ENCODE assay signal across 10 cellular contexts in the genomic region with DNA sequence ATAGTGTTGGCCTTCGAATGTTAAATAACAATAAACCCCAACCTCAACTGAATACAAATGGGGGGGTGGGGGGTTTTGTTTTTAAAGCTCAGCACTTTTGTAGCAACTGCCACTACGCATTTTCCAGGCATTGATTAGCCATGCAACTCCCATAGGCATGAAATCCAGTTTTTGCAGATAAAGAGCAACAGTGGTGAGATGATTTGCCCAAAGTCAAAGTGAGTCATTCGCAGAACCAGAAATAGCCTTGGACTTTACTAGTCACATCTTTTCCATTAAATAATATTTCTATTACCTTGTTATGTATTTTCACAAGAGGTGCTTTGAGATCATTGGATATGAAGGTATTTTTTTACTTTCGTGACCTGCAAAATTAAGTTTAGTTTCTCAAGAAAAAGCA. TPM values are rescaled to one million over a fixed set of nuclear protein-coding genes. Genes with fewer than 3 reads are reported as not detected.
A peak's percentile ranks its signal among the peaks of the same experiment; 100 is the strongest.
DNase-seq lines count a peak whose midpoint lies in the region; ATAC-seq, FAIRE-seq and TF ChIP-seq lines count a peak whose summit lies in the region.
"Had no signal": no experiment of that assay in that cellular context is flagged by ENCODE, and none has a peak within 500 bp of the region (broad histone marks: within the 10 kb centered on the region; RNA-seq: fewer than 3 reads in every experiment).

No MANE protein-coding gene starts in this region.

- H3K4me3 ChIP-seq in A549, result peak overlapping the region; percentile 66
- 0 out of 2 replicates have a peak overlapping the region, but pooled peaks have one; percentile 81 for H3K4me3 ChIP-seq in GM23248
- H3K4me3 ChIP-seq in HepG2 (replicated peaks in 1 of 3; ENCODE audit: insufficient read depth in 1 of 3, low read depth in 2 of 3, low read length in 3 of 3), result no peak overlapping the region; a peak in 1 of 6 replicates

- no peak for TF ChIP-seq RAD21 in A549 (conservative IDR thresholded peaks at IDR 0.05 in 1 of 2, IDR thresholded peaks at IDR 0.05 in 1 of 2)
- no peak for TF ChIP-seq RAD21 in HepG2 (CRISPR knock-in tag; IDR thresholded peaks at IDR 0.05)

- CTCF ChIA-PET in A549 (lab: Yijun Ruan, JAX), result interaction anchor here (0.8 to 4.1 kb wide), 4 partner anchors 38 to 253 kb away, joined by 3 to 24 read pairs (median 4); no protein-coding TSS in a partner anchor
- CTCF ChIA-PET in HepG2 (lab: Yijun Ruan, JAX; ENCODE audit: low intra/inter-chr PET ratio, low total read pairs), result no interaction called here

- H2AFZ ChIP-seq in GM23248 (no peak overlapping the region), HepG2 (ENCODE audit: low read length) (no peak overlapping the region)

- H3K27ac ChIP-seq in A549 (peak overlapping the region; percentile 97 to 98), GM23248 (peak overlapping the region; percentile 83), HepG2 (ENCODE audit: extremely low read length, insufficient read depth, low read length) (no peak overlapping the region)

- no TSS peak for BruUV-seq in HepG2 (replicated peaks; lab: Mats Ljungman, UMichigan)

- H3K4me3 Mint-ChIP-seq in activated T-helper 17 cell treated with anti-CD3 and anti-CD28 coated beads, Interleukin-2, amount 50 U/mL, for 72 hours, result peak overlapping the region; percentile 92

- H3K27ac Mint-ChIP-seq in activated T-helper 17 cell treated with anti-CD3 and anti-CD28 coated beads, Interleukin-2, amount 50 U/mL, for 72 hours, result no peak overlapping the region

- H3K79me2 ChIP-seq in GM23248 (ENCODE audit: insufficient read depth) (peaks cover 17% of the 10 kb centered on the region), HepG2 (ENCODE audit: insufficient read depth, low read length) (peaks cover 10% of the 10 kb centered on the region)

- intact Hi-C loops in HepG2 (cut with micrococcal nuclease; ENCODE audit: unreplicated experiment), result loop anchor here (10.0 kb wide), 2 partner anchors 68 to 112 kb away; no protein-coding TSS in a partner anchor

- H3K4me1 Mint-ChIP-seq in activated T-helper 17 cell treated with anti-CD3 and anti-CD28 coated beads, Interleukin-2, amount 50 U/mL, for 72 hours, result peaks cover 15% of the 10 kb centered on the region

- TF ChIP-seq CTCF in A549 (IDR thresholded peaks at IDR 0.05), result no peak
- TF ChIP-seq CTCF in HepG2 (CRISPR knock-in tag; IDR thresholded peaks at IDR 0.05), result no peak

- peaks cover 16% of the 10 kb centered on the region for H3K36me3 Mint-ChIP-seq in activated T-helper 17 cell treated with anti-CD3 and anti-CD28 coated beads, Interleukin-2, amount 50 U/mL, for 72 hours (ENCODE audit: low read depth)

- no peaks in the 10 kb centered on the region for H3K9me3 Mint-ChIP-seq in activated T-helper 17 cell treated with anti-CD3 and anti-CD28 coated beads, Interleukin-2, amount 50 U/mL, for 72 hours
- H3K9me3 Mint-ChIP-seq: dendritic cell treated with granulocyte-macrophage colony-stimulating factor and Interleukin-4, amounts not matched to agents 40 ng/mL and 50 ng/mL, for 4 days had no signal

- WGBS in A549 (ENCODE audit: missing lambda C conversion rate), result 38% methylated on average over 4 of the region's 4 CpGs
- 56 to 60% methylated on average over 4 of the region's 4 CpGs for WGBS in GM23248 (ENCODE audit: low coverage in 1 of 2, low lambda C conversion rate in 2 of 2, missing lambda C conversion rate in 2 of 2), 2 experiments
- WGBS in HepG2 (ENCODE audit: low lambda C conversion rate), result 14% methylated on average over 4 of the region's 4 CpGs

- H3K4me1 ChIP-seq in A549 (peaks cover 29% of the 10 kb centered on the region), GM23248 (ENCODE audit: insufficient read depth) (peaks cover 17% of the 10 kb centered on the region), HepG2 (ENCODE audit: insufficient read depth, low read length) (peaks cover 33% of the 10 kb centered on the region)

- H3K27me3 ChIP-seq in GM23248 (replicated peaks; ENCODE audit: insufficient read depth) (no peaks in the 10 kb centered on the region), HepG2 (ENCODE audit: control insufficient read depth in 1 of 2, insufficient read depth in 2 of 2, low read length in 2 of 2) (peaks cover 0 to 2% of the 10 kb centered on the region in 2 experiments; a peak in 1 of 5 replicates)

- POLR2A ChIA-PET in A549 (lab: Yijun Ruan, JAX) (interaction anchor here (4.0 kb wide), 1 partner anchor 120 kb away, joined by 18 read pairs; no protein-coding TSS in a partner anchor), HepG2 (lab: Yijun Ruan, JAX) (no interaction called here)

- no peak for DNase-seq in A549 (ENCODE audit: low read depth in 1 of 2, low spot score in 1 of 2)
- peak; percentile 80 for DNase-seq in GM23248
- peak; percentile 27 for DNase-seq in HepG2 (ENCODE audit: low spot score)
- DNase-seq in stimulated activated CD4-positive, alpha-beta T cell treated with anti-CD3 and anti-CD28 coated beads, Interleukin-4, amount 100 ng/mL, for 24 hours, result no peak
- no peak for DNase-seq in germinal center (ENCODE audit: low spot score)
- DNase-seq in SIG-M5 treated with dmso at 0.1 percent for 504 hours (lab: John Stamatoyannopoulos, UW; ENCODE audit: unreplicated experiment), result no peak
- DNase-seq: stimulated activated naive CD4-positive, alpha-beta T cell had no signal

- H3F3A ChIP-seq in GM23248 (ENCODE audit: insufficient read depth), result peaks cover 21% of the 10 kb centered on the region

- no peaks in the 10 kb centered on the region for H3K9me3 ChIP-seq in A549
- no peaks in the 10 kb centered on the region for H3K9me3 ChIP-seq in GM23248 (ENCODE audit: low read depth)
- no peaks in the 10 kb centered on the region for H3K9me3 ChIP-seq in HepG2 (ENCODE audit: low read length)

- H3K27me3 Mint-ChIP-seq in activated T-helper 17 cell treated with anti-CD3 and anti-CD28 coated beads, Interleukin-2, amount 50 U/mL, for 72 hours, result no peaks in the 10 kb centered on the region
- H3K27me3 Mint-ChIP-seq: dendritic cell treated with granulocyte-macrophage colony-stimulating factor and Interleukin-4, amounts not matched to agents 40 ng/mL and 50 ng/mL, for 4 days had no signal

- H3K4me2 ChIP-seq in A549 (peak overlapping the region; percentile 93), GM23248 (ENCODE audit: unreplicated experiment) (peak overlapping the region; percentile 87), HepG2 (ENCODE audit: low read depth, low read length) (peak overlapping the region; percentile 81)

- ATAC-seq in A549, result no peak
- no peak for ATAC-seq in activated T-helper 17 cell treated with anti-CD3 and anti-CD28 coated beads, Interleukin-2, amount 50 U/mL, for 72 hours (replicated peaks)
- no peak for ATAC-seq in HepG2
- ATAC-seq in GM21529 (IDR thresholded peaks at IDR 0.05; ENCODE audit: unreplicated experiment), result no peak

- FAIRE-seq in A549 (lab: Jason Lieb, UNC) (no peak), HepG2 (lab: Jason Lieb, UNC) (no peak)

- TF ChIP-seq EP300 in A549 (IDR thresholded peaks at IDR 0.05) (no peak), HepG2 (IDR thresholded peaks at IDR 0.05; ENCODE audit: low read depth in 2 of 2, low read length in 2 of 2) (no peak), HepG2 (CRISPR knock-in tag; IDR thresholded peaks at IDR 0.05; ENCODE audit: borderline replicate concordance) (no peak)

- H4K20me1 ChIP-seq in GM23248 (ENCODE audit: insufficient read depth) (no peaks in the 10 kb centered on the region), HepG2 (ENCODE audit: insufficient read depth, low read length) (peaks cover 6% of the 10 kb centered on the region)

- H3K9ac ChIP-seq in GM23248 (no peak overlapping the region), HepG2 (ENCODE audit: insufficient read depth, low read depth, low read length) (no peak overlapping the region)

- in situ Hi-C loops in GM23248 (cut with MboI) (no loop called here), HepG2 (cut with HindIII; ENCODE audit: extremely low pct_ligation_motif_present, low pct_unique_long_range_greater_than_20kb) (no loop called here)

- TF ChIP-seq POLR2A in A549 (IDR thresholded peaks at IDR 0.05; ENCODE audit: low read length) (no peak), HepG2 (IDR thresholded peaks at IDR 0.05; ENCODE audit: insufficient read depth in 1 of 2, low read depth in 2 of 2, low read length in 2 of 2) (no peak)

- no peaks in the 10 kb centered on the region for H3K9me2 ChIP-seq in GM23248 (ENCODE audit: insufficient read depth)

- H3K36me3 ChIP-seq in GM23248 (ENCODE audit: low read depth) (no peaks in the 10 kb centered on the region), HepG2 (replicated peaks in 1 of 2; ENCODE audit: control insufficient read depth in 1 of 2, insufficient read depth in 2 of 2, low read length in 2 of 2) (no peaks in the 10 kb centered on the region)

RNA-seq across cellular contexts. Expression of a gene that starts 1.7 kb away (rescaled TPM):
- polyA plus RNA-seq in A549 (2011; rRNA removed), result 29.8 and 31.9 TPM in 2 replicates
- 10.6 and 12.7 TPM in 2 replicates for polyA plus RNA-seq in A549 (2012; cell fraction: cytosol; rRNA removed)
- 26.2 and 36.5 TPM in 2 replicates for polyA plus RNA-seq in A549 (2012; cell fraction: nucleus; rRNA removed)
- polyA plus RNA-seq in A549 (2017; fragmentation: RNase III; extraction: RNeasy Plus Mini Kit Qiagen cat#74134 plus additional on column Dnase treatment), result 16.4 to 21.0 TPM (median 20.0 TPM) in 3 replicates
- 20.3 and 24.7 TPM in 2 replicates for polyA minus RNA-seq in A549 (2011; rRNA and poly(A)+ RNA removed)
- 11.2 and 11.8 TPM in 2 replicates for total RNA-seq in GM23248 (2014; rRNA removed; shearing (Covaris generic))
- 17.0 and 22.3 TPM in 2 replicates for polyA plus RNA-seq in GM23248 (2016; fragmentation: Nextera tagmentation; extraction: Ambion mirVana)
- total RNA-seq in activated T-helper 17 cell treated with anti-CD3 and anti-CD28 coated beads, Interleukin-2, amount 50 U/mL, for 72 hours, result 10 to 100 TPM; 33.5 to 91.7 TPM
- 4.1 and 5.6 TPM in 2 replicates for total RNA-seq in HepG2 (2016; rRNA removed; fragmentation: Illumina TruSeq; extraction: Trizol)
- total RNA-seq in HepG2 (2016; cell fraction: cytosol; rRNA removed; fragmentation: Illumina TruSeq; extraction: Trizol; ENCODE audit: low read depth), result 8.0 and 10.4 TPM in 2 replicates
- total RNA-seq in HepG2 (2016; cell fraction: insoluble cytoplasmic fraction; rRNA removed; fragmentation: Illumina TruSeq; extraction: Trizol), result 3.6 and 4.1 TPM in 2 replicates
- total RNA-seq in HepG2 (2016; cell fraction: membrane; rRNA removed; fragmentation: Illumina TruSeq; extraction: Trizol), result 5.6 and 5.7 TPM in 2 replicates
- total RNA-seq in HepG2 (2016; cell fraction: nucleus; rRNA removed; fragmentation: Illumina TruSeq; extraction: Trizol), result 7.8 and 14.3 TPM in 2 replicates
- polyA plus RNA-seq in HepG2 (2011; rRNA removed), result 30.6 and 34.6 TPM in 2 replicates
- 11.4 and 12.7 TPM in 2 replicates for polyA plus RNA-seq in HepG2 (2011; cell fraction: cytosol; rRNA removed)
- 69.2 and 75.3 TPM in 2 replicates for polyA plus RNA-seq in HepG2 (2011; cell fraction: nucleus; rRNA removed)
- 19.1 and 20.7 TPM in 2 replicates for polyA plus RNA-seq in HepG2 (2012)
- polyA plus RNA-seq in HepG2 (2016; cell fraction: cytosol; fragmentation: Illumina TruSeq; extraction: Trizol; ENCODE audit: low read depth), result 1.9 and 2.3 TPM in 2 replicates
- polyA plus RNA-seq in HepG2 (2016; cell fraction: insoluble cytoplasmic fraction; fragmentation: Illumina TruSeq; extraction: Trizol; ENCODE audit: low read depth), result 6.3 and 7.9 TPM in 2 replicates
- polyA plus RNA-seq in HepG2 (2016; cell fraction: membrane; fragmentation: Illumina TruSeq; extraction: Trizol; ENCODE audit: low read depth), result 5.0 and 6.3 TPM in 2 replicates
- 17.7 and 22.1 TPM in 2 replicates for polyA plus RNA-seq in HepG2 (2016; cell fraction: nucleus; fragmentation: Illumina TruSeq; extraction: Trizol; ENCODE audit: insufficient read depth, low read depth)
- 14.6 and 18.0 TPM in 2 replicates for polyA minus RNA-seq in HepG2 (2011; rRNA and poly(A)+ RNA removed; ENCODE audit: low replicate concordance)
- 12.4 and 12.7 TPM in 2 replicates for polyA minus RNA-seq in HepG2 (2011; cell fraction: cytosol; rRNA and poly(A)+ RNA removed)
- polyA minus RNA-seq in HepG2 (2011; cell fraction: nucleus; rRNA and poly(A)+ RNA removed), result 42.5 and 54.2 TPM in 2 replicates

Comparison
In these comparisons a context has a peak if more than half of its experiments do, and no peak if none do; other contexts are left out.
1. DNase-seq: peak in GM23248 (single experiment) and HepG2 (single experiment); none in A549 (0 of 2), stimulated activated CD4-positive, alpha-beta T cell treated with anti-CD3 and anti-CD28 coated beads, Interleukin-4, amount 100 ng/mL, for 24 hours (single experiment), germinal center (single experiment) and SIG-M5 treated with dmso at 0.1 percent for 504 hours (single experiment).
2. H3K4me3 ChIP-seq: peak in A549 (single experiment) and GM23248 (single experiment); none in HepG2 (0 of 3).
3. Peak in every context shown above with its lines, with median percentiles within 50 percentile points of each other: H3K4me2 ChIP-seq.